19 cellular contexts compared by ENCODE assay signal in genomic region chr9:111527347-111527746, GRCh38. TPM values are rescaled to one million over a fixed set of nuclear protein-coding genes. Genes with fewer than 3 reads are reported as not detected.
DNase-seq lines count a peak whose midpoint lies in the region; ATAC-seq and TF ChIP-seq lines count a peak whose summit lies in the region.
"Had no signal": no experiment of that assay in that cellular context is flagged by ENCODE, and none has a peak within 500 bp of the region (broad histone marks: within the 10 kb centered on the region; RNA-seq: fewer than 3 reads in every experiment).

No MANE protein-coding gene starts in this region.

- H3K4me1 Mint-ChIP-seq in T-helper 17 cell, result peaks cover 23% of the 10 kb centered on the region

- H3K27ac Mint-ChIP-seq in T-helper 17 cell, result peak overlapping the region; percentile 42

- TF ChIP-seq CTCF in epithelial cell of esophagus (IDR thresholded peaks at IDR 0.05; ENCODE audit: insufficient read depth, low read depth, low read length, missing control alignments), result no peak

- ATAC-seq in T-helper 17 cell, result no peak
- ATAC-seq: esophagus mucosa, gastroesophageal sphincter, left ventricle myocardium superior had no signal

- no peak overlapping the region for H3K4me3 Mint-ChIP-seq in T-helper 17 cell

- H3K9me3 ChIP-seq in T-helper 17 cell (ENCODE audit: control insufficient read depth, low read length, poor library complexity, severe bottlenecking), result no peaks in the 10 kb centered on the region
- H3K9me3 ChIP-seq: gastroesophageal sphincter had no signal

- no peak overlapping the region for H3K4me3 ChIP-seq in epithelial cell of esophagus (ENCODE audit: low read length)
- H3K4me3 ChIP-seq: gastroesophageal sphincter, spleen had no signal

- H3K27me3 Mint-ChIP-seq in T-helper 17 cell, result peaks cover 8% of the 10 kb centered on the region

- peaks cover 10% of the 10 kb centered on the region for H3K36me3 Mint-ChIP-seq in T-helper 17 cell (ENCODE audit: low read depth)

- DNase-seq in stimulated activated CD4-positive, alpha-beta T cell treated with anti-CD3 and anti-CD28 coated beads, Interleukin-1b, Interleukin-23, amount 100 ng/mL, for 48 hours, result peak; percentile 2
- DNase-seq in stimulated activated CD4-positive, alpha-beta T cell treated with anti-CD3 and anti-CD28 coated beads, Interleukin-12 subunit alpha, Interleukin-12 subunit beta, amount 100 ng/mL, for 4 hours, result no peak
- DNase-seq in T-helper 17 cell (no peak), epithelial cell of esophagus (ENCODE audit: low read depth) (peak; percentile 14), midbrain (lab: John Stamatoyannopoulos, UW) (no peak), NK-92 (lab: John Stamatoyannopoulos, UW; ENCODE audit: unreplicated experiment) (no peak), NCI-H446 (lab: John Stamatoyannopoulos, UW) (no peak), hypothalamus (lab: John Stamatoyannopoulos, UW) (no peak)
- DNase-seq: activated effector memory CD4-positive, alpha-beta T cell treated with anti-CD3 and anti-CD28 coated beads, Interleukin-2, amount 50 U/mL, for 16 hours; anterior cingulate cortex; cerebellar nuclear complex; effector CD4-positive, alpha-beta T cell; Karpas-422; left ventricle myocardium superior; NCI-H2107; NCI-H524; spleen had no signal

RNA-seq across cellular contexts. Expression of gene ZNF483, which starts 2.4 kb away (rescaled TPM):
- 10 to 100 TPM; 21.2 to 21.4 TPM for total RNA-seq in T-helper 17 cell

RNA-seq across cellular contexts. Expression of gene ECPAS, which starts 43.2 kb away (rescaled TPM):
- 10 to 100 TPM; 56.8 to 65.9 TPM for total RNA-seq in T-helper 17 cell

Comparison
In these comparisons a context has a peak if more than half of its experiments do, and no peak if none do; other contexts are left out.
1. DNase-seq: peak in stimulated activated CD4-positive, alpha-beta T cell treated with anti-CD3 and anti-CD28 coated beads, Interleukin-1b, Interleukin-23, amount 100 ng/mL, for 48 hours (single experiment) and epithelial cell of esophagus (single experiment); none in stimulated activated CD4-positive, alpha-beta T cell treated with anti-CD3 and anti-CD28 coated beads, Interleukin-12 subunit alpha, Interleukin-12 subunit beta, amount 100 ng/mL, for 4 hours (single experiment), T-helper 17 cell (0 of 3), midbrain (single experiment), NK-92 (single experiment), NCI-H446 (0 of 2) and hypothalamus (0 of 51).